20 cellular contexts compared by ENCODE assay signal in the genomic region with DNA sequence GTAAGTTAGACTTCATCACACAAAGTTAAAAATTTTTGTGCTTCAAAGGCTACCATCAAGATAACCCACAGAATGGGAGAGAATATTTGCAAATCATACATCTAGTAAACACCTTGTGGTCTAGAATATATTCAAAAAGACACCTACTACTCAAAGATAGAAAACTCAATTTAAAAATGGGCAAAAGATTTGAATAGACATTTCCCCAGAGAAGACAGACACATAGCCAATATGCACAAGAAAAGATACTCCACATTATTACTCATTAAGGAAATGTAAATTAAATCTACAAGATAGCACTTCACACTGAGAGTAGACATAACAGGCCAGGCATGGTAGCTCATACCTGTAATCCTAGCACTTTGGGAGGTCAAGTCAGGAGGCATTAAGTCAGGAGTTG.
DNase-seq lines count a peak whose midpoint lies in the region; ATAC-seq, FAIRE-seq and TF ChIP-seq lines count a peak whose summit lies in the region.
"Had no signal": no experiment of that assay in that cellular context is flagged by ENCODE, and none has a peak within 500 bp of the region (broad histone marks: within the 10 kb centered on the region; RNA-seq: fewer than 3 reads in every experiment).

No MANE protein-coding gene starts in this region.

- TF ChIP-seq CTCF in GM12878 (IDR thresholded peaks at IDR 0.05 in 2 of 3, conservative IDR thresholded peaks at IDR 0.05 in 1 of 3; ENCODE audit: control insufficient read depth in 2 of 3, extremely low read depth in 1 of 3, insufficient read depth in 1 of 3, low read depth in 3 of 3, low read length in 3 of 3), result no peak

- no peak for TF ChIP-seq RAD21 in GM12878 (IDR thresholded peaks at IDR 0.05; ENCODE audit: insufficient read depth, low read depth, low read length)

- H3K36me3 ChIP-seq in GM12878 (ENCODE audit: control insufficient read depth in 2 of 2, insufficient read depth in 2 of 2, low read length in 1 of 2), result no peaks in the 10 kb centered on the region

- no peak for TF ChIP-seq POLR2A in GM12878 (IDR thresholded peaks at IDR 0.05; ENCODE audit: low read depth, low read length)

- no peaks in the 10 kb centered on the region for H4K20me1 ChIP-seq in GM12878 (ENCODE audit: control insufficient read depth, insufficient read depth)

- no peak overlapping the region for H3K4me2 ChIP-seq in GM12878 (ENCODE audit: control insufficient read depth, insufficient read depth)

- H3K4me3 Mint-ChIP-seq in stimulated activated naive B cell treated with anti-CD40 and anti-IgM and Interleukin-4, amounts not matched to agents 10 μg/mL and 1 μg/mL and 100 μg/mL, for 72 hours, result no peak overlapping the region
- H3K4me3 Mint-ChIP-seq: CD4-positive, alpha-beta memory T cell had no signal

- no peaks in the 10 kb centered on the region for H3K79me2 ChIP-seq in GM12878 (ENCODE audit: control insufficient read depth, insufficient read depth, low read length)

- no peak for FAIRE-seq in GM12878 (lab: Jason Lieb, UNC)
- FAIRE-seq: GM12891, GM18507, H1 had no signal

- DNase-seq in GM12878 (ENCODE audit: low read depth, low spot score) (no peak), NCI-H2029 treated with DMSO at 0.1 percent for 48 hours (lab: John Stamatoyannopoulos, UW) (no peak), substantia nigra (lab: John Stamatoyannopoulos, UW) (no peak)
- no peak for DNase-seq in stimulated activated naive B cell treated with anti-CD40 and anti-IgM and Interleukin-4, amounts not matched to agents 10 μg/mL and 1 μg/mL and 100 μg/mL, for 72 hours
- DNase-seq in activated naive CD4-positive, alpha-beta T cell treated with anti-CD3 and anti-CD28 coated beads, Interleukin-2, amount 50 U/mL, for 16 hours, result no peak
- DNase-seq: C1 segment of cervical spinal cord; Calu3; CD4-positive, alpha-beta memory T cell; COR-L47; DMS153; DMS79; EL; GDM1; GM23248; H7; HCEC 1CT had no signal

- no peak overlapping the region for H2AFZ ChIP-seq in GM12878 (ENCODE audit: control insufficient read depth, low read depth, low read length)
- H2AFZ ChIP-seq: GM23248 had no signal

- H3K4me1 Mint-ChIP-seq in stimulated activated naive B cell treated with anti-CD40 and anti-IgM and Interleukin-4, amounts not matched to agents 10 μg/mL and 1 μg/mL and 100 μg/mL, for 72 hours, result peaks cover 5 to 13% of the 10 kb centered on the region in 2 donors
- H3K4me1 Mint-ChIP-seq: CD4-positive, alpha-beta memory T cell had no signal

- no peak overlapping the region for H3K4me3 ChIP-seq in GM12878
- H3K4me3 ChIP-seq: GM23248 had no signal

- ATAC-seq in HG02610 (IDR thresholded peaks at IDR 0.05; ENCODE audit: unreplicated experiment) (peak; percentile 55), GM12878 (no peak)
- ATAC-seq in stimulated activated naive B cell treated with anti-CD40 and anti-IgM and Interleukin-4, amounts not matched to agents 10 μg/mL and 1 μg/mL and 100 μg/mL, for 72 hours (replicated peaks), result peak; percentile 52 to 59

- no TSS peak for BruUV-seq in GM12878 (replicated peaks; lab: Mats Ljungman, UMichigan)

- RAD21 ChIA-PET in GM12878 (lab: Charles Lee; ENCODE audit: unreplicated experiment), result no interaction called here

- H3K27ac ChIP-seq in GM12878 (ENCODE audit: control insufficient read depth, insufficient read depth), result no peak overlapping the region
- no peak overlapping the region for H3K27ac ChIP-seq in substantia nigra (ENCODE audit: low read depth, low read length, poor library complexity, severe bottlenecking)
- H3K27ac ChIP-seq: GM23248 had no signal

- H3K9ac ChIP-seq in GM12878 (ENCODE audit: control insufficient read depth, insufficient read depth, low read length), result no peak overlapping the region
- H3K9ac ChIP-seq: GM23248 had no signal

- peaks cover 12% of the 10 kb centered on the region for H3K4me1 ChIP-seq in GM12878 (ENCODE audit: control insufficient read depth, insufficient read depth, low read length)

- H3K9me3 Mint-ChIP-seq in stimulated activated naive B cell treated with anti-CD40 and anti-IgM and Interleukin-4, amounts not matched to agents 10 μg/mL and 1 μg/mL and 100 μg/mL, for 72 hours, result peaks cover 9 to 11% of the 10 kb centered on the region in 2 donors

- intact Hi-C loops in GM12878 (cut with micrococcal nuclease; ENCODE audit: unreplicated experiment), result no loop called here

- no peaks in the 10 kb centered on the region for H3K27me3 ChIP-seq in GM12878 (replicated peaks in 1 of 2; ENCODE audit: control insufficient read depth in 2 of 2, insufficient read depth in 2 of 2, low read length in 1 of 2)

- CTCF ChIA-PET in GM12878 (lab: Yijun Ruan, JAX), result interaction anchor here (0.6 to 1.7 kb wide), 3 partner anchors 10 to 252 kb away, joined by 3 read pairs; no protein-coding TSS in a partner anchor

- H3K9me3 ChIP-seq in GM12878 (replicated peaks; ENCODE audit: control insufficient read depth, insufficient read depth, low read length), result no peaks in the 10 kb centered on the region

- SMC1A ChIA-PET in GM12878 (lab: Charles Lee; ENCODE audit: uncharacterized antibody, unreplicated experiment), result no interaction called here

- H3K36me3 Mint-ChIP-seq in stimulated activated naive B cell treated with anti-CD40 and anti-IgM and Interleukin-4, amounts not matched to agents 10 μg/mL and 1 μg/mL and 100 μg/mL, for 72 hours, result peaks cover 0 to 2% of the 10 kb centered on the region in 2 donors

- no peak overlapping the region for H3K27ac Mint-ChIP-seq in stimulated activated naive B cell treated with anti-CD40 and anti-IgM and Interleukin-4, amounts not matched to agents 10 μg/mL and 1 μg/mL and 100 μg/mL, for 72 hours
- H3K27ac Mint-ChIP-seq: CD4-positive, alpha-beta memory T cell had no signal

- POLR2A ChIA-PET in GM12878 (lab: Charles Lee), result no interaction called here

- in situ Hi-C loops in GM12878 (cut with MboI), result no loop called here

- H3K27me3 Mint-ChIP-seq in stimulated activated naive B cell treated with anti-CD40 and anti-IgM and Interleukin-4, amounts not matched to agents 10 μg/mL and 1 μg/mL and 100 μg/mL, for 72 hours, result peaks cover 16 to 27% of the 10 kb centered on the region in 2 donors
- H3K27me3 Mint-ChIP-seq: CD4-positive, alpha-beta memory T cell had no signal

- no peak for TF ChIP-seq EP300 in GM12878 (IDR thresholded peaks at IDR 0.05; ENCODE audit: borderline replicate concordance in 1 of 2, control insufficient read depth in 1 of 2, low read depth in 2 of 2, low read length in 2 of 2)

TF ChIP-seq in GM12878, 131 proteins besides CTCF, POLR2A, EP300 and RAD21:
- TF ChIP-seq JUNB (IDR thresholded peaks at IDR 0.05) (peak; percentile 56), NBN (IDR thresholded peaks at IDR 0.05) (no peak), SRF (IDR thresholded peaks at IDR 0.05; ENCODE audit: low read depth in 2 of 2, low read length in 2 of 2) (no peak), KDM1A (IDR thresholded peaks at IDR 0.05; ENCODE audit: borderline replicate concordance) (no peak), RUNX3 (IDR thresholded peaks at IDR 0.05; ENCODE audit: low read length) (peak; percentile 40; the same call in 1 of the 2 replicates)
- TF ChIP-seq, protein P1, sequence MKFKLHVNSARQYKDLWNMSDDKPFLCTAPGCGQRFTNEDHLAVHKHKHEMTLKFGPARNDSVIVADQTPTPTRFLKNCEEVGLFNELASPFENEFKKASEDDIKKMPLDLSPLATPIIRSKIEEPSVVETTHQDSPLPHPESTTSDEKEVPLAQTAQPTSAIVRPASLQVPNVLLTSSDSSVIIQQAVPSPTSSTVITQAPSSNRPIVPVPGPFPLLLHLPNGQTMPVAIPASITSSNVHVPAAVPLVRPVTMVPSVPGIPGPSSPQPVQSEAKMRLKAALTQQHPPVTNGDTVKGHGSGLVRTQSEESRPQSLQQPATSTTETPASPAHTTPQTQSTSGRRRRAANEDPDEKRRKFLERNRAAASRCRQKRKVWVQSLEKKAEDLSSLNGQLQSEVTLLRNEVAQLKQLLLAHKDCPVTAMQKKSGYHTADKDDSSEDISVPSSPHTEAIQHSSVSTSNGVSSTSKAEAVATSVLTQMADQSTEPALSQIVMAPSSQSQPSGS (IDR thresholded peaks at IDR 0.05; ENCODE audit: low read length), result peak; percentile 23; the same call in 1 of the 2 replicates
- TF ChIP-seq, protein P2, sequence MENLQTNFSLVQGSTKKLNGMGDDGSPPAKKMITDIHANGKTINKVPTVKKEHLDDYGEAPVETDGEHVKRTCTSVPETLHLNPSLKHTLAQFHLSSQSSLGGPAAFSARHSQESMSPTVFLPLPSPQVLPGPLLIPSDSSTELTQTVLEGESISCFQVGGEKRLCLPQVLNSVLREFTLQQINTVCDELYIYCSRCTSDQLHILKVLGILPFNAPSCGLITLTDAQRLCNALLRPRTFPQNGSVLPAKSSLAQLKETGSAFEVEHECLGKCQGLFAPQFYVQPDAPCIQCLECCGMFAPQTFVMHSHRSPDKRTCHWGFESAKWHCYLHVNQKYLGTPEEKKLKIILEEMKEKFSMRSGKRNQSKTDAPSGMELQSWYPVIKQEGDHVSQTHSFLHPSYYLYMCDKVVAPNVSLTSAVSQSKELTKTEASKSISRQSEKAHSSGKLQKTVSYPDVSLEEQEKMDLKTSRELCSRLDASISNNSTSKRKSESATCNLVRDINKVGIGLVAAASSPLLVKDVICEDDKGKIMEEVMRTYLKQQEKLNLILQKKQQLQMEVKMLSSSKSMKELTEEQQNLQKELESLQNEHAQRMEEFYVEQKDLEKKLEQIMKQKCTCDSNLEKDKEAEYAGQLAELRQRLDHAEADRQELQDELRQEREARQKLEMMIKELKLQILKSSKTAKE (IDR thresholded peaks at IDR 0.05; ENCODE audit: low read depth, poor library complexity, severe bottlenecking), result no peak
